1 cellular context compared by ENCODE assay signal in the genomic region with DNA sequence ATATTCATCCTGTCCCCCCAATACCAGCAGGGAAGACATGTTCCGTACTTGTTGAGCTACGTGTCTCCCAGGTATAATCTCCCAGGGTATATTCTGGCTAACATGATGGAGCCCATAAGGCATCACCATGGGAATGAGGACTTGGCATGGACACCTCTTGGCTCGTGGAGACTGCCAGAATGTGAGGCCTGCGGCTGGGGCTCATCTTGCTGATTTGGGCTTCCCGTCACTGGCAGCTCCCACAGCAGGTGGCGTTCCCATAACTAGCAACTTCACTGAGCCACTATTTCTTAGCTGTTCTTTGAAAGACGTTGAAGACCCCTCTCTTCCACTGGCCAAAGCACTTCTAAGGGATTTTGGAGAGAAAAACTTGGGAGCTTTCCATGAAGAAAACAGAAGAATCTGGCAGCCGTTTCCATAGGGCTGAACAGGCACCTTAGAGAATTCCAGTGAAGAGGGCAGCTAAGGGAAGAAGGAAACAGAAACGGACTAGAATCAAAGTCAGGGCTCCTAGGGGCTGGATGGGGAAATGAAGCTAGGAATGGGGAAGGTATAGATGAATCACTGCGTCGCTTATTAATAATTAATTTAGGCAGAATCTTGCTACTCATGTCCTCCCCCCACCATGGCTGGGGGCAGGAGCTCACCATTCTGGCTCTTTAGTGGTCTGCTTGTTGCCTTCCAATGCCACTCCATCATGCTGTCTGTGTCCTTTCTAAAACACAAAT.
TF ChIP-seq lines count a peak whose summit lies in the region.

No MANE protein-coding gene starts in this region.

TF ChIP-seq in GM23338, 12 proteins besides CTCF, POLR2A, EP300 and RAD21 (continued from another document):
- TF ChIP-seq, protein P1, sequence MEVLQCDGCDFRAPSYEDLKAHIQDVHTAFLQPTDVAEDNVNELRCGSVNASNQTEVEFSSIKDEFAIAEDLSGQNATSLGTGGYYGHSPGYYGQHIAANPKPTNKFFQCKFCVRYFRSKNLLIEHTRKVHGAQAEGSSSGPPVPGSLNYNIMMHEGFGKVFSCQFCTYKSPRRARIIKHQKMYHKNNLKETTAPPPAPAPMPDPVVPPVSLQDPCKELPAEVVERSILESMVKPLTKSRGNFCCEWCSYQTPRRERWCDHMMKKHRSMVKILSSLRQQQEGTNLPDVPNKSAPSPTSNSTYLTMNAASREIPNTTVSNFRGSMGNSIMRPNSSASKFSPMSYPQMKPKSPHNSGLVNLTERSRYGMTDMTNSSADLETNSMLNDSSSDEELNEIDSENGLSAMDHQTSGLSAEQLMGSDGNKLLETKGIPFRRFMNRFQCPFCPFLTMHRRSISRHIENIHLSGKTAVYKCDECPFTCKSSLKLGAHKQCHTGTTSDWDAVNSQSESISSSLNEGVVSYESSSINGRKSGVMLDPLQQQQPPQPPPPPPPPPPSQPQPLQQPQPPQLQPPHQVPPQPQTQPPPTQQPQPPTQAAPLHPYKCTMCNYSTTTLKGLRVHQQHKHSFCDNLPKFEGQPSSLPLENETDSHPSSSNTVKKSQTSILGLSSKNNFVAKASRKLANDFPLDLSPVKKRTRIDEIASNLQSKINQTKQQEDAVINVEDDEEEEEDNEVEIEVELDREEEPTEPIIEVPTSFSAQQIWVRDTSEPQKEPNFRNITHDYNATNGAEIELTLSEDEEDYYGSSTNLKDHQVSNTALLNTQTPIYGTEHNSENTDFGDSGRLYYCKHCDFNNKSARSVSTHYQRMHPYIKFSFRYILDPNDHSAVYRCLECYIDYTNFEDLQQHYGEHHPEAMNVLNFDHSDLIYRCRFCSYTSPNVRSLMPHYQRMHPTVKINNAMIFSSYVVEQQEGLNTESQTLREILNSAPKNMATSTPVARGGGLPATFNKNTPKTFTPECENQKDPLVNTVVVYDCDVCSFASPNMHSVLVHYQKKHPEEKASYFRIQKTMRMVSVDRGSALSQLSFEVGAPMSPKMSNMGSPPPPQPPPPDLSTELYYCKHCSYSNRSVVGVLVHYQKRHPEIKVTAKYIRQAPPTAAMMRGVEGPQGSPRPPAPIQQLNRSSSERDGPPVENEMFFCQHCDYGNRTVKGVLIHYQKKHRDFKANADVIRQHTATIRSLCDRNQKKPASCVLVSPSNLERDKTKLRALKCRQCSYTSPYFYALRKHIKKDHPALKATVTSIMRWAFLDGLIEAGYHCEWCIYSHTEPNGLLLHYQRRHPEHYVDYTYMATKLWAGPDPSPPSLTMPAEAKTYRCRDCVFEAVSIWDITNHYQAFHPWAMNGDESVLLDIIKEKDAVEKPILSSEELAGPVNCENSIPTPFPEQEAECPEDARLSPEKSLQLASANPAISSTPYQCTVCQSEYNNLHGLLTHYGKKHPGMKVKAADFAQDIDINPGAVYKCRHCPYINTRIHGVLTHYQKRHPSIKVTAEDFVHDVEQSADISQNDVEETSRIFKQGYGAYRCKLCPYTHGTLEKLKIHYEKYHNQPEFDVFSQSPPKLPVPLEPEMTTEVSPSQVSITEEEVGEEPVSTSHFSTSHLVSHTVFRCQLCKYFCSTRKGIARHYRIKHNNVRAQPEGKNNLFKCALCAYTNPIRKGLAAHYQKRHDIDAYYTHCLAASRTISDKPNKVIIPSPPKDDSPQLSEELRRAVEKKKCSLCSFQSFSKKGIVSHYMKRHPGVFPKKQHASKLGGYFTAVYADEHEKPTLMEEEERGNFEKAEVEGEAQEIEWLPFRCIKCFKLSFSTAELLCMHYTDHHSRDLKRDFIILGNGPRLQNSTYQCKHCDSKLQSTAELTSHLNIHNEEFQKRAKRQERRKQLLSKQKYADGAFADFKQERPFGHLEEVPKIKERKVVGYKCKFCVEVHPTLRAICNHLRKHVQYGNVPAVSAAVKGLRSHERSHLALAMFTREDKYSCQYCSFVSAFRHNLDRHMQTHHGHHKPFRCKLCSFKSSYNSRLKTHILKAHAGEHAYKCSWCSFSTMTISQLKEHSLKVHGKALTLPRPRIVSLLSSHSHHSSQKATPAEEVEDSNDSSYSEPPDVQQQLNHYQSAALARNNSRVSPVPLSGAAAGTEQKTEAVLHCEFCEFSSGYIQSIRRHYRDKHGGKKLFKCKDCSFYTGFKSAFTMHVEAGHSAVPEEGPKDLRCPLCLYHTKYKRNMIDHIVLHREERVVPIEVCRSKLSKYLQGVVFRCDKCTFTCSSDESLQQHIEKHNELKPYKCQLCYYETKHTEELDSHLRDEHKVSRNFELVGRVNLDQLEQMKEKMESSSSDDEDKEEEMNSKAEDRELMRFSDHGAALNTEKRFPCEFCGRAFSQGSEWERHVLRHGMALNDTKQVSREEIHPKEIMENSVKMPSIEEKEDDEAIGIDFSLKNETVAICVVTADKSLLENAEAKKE (CRISPR knock-in tag; IDR thresholded peaks at IDR 0.05): no peak
- TF ChIP-seq POLR2AphosphoS5 (IDR thresholded peaks at IDR 0.05; ENCODE audit: low read depth): no peak
- TF ChIP-seq, protein P2, sequence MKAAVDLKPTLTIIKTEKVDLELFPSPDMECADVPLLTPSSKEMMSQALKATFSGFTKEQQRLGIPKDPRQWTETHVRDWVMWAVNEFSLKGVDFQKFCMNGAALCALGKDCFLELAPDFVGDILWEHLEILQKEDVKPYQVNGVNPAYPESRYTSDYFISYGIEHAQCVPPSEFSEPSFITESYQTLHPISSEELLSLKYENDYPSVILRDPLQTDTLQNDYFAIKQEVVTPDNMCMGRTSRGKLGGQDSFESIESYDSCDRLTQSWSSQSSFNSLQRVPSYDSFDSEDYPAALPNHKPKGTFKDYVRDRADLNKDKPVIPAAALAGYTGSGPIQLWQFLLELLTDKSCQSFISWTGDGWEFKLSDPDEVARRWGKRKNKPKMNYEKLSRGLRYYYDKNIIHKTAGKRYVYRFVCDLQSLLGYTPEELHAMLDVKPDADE (IDR thresholded peaks at IDR 0.05): no peak
